In genomic region chr5:35956429-35956828, GRCh38 we compare ENCODE assay signal across 23 cellular contexts. TPM values are rescaled to one million over a fixed set of nuclear protein-coding genes. Genes with fewer than 3 reads are reported as not detected.
"Had no signal": no experiment of that assay in that cellular context is flagged by ENCODE, and none has a peak within 500 bp of the region (broad histone marks: within the 10 kb centered on the region; RNA-seq: fewer than 3 reads in every experiment).

No MANE protein-coding gene starts in this region.

- DNase-seq: activated CD4-positive, alpha-beta T cell treated with anti-CD3 and anti-CD28 coated beads, Interleukin-2, amount 50 U/mL, for 4 hours; activated gamma-delta T cell; effector CD8-positive, alpha-beta T cell; head of caudate nucleus; midbrain; nephron progenitor cell; occipital lobe; stimulated activated CD4-positive, alpha-beta T cell treated with anti-CD3 and anti-CD28 coated beads, Interleukin-2, amount 100 ng/mL, for 48 hours; T-helper 2 cell; uterus; WERI-Rb-1 had no signal

- H3K27me3 ChIP-seq: ascending aorta, right atrium auricular region, tibial nerve, uterus had no signal

- H3K9me3 ChIP-seq: ascending aorta, uterus had no signal

- H3K4me3 ChIP-seq: ascending aorta, right atrium auricular region, tibial nerve, uterus had no signal

- ATAC-seq: left lobe of liver had no signal

- H3K27ac ChIP-seq: ascending aorta, right atrium auricular region, tibial nerve, uterus, WERI-Rb-1 had no signal

- H3K36me3 ChIP-seq: ascending aorta, right atrium auricular region, tibial nerve, uterus had no signal

- H3K4me1 ChIP-seq: ascending aorta, right atrium auricular region, tibial nerve, uterus had no signal

RNA-seq across cellular contexts. Expression of gene CAPSL, which starts 18.0 kb away (rescaled TPM):
- total RNA-seq: ascending aorta, frontal cortex, left lobe of liver, lung microvascular endothelial cell, occipital lobe, right atrium auricular region, skeletal muscle tissue, tibial nerve had no signal
- polyA plus RNA-seq: adipose tissue, keratinocyte had no signal

RNA-seq across cellular contexts. Expression of gene UGT3A1, which starts 34.8 kb away (rescaled TPM):
- total RNA-seq: activated CD8-positive, alpha-beta memory T cell treated with anti-CD3 and anti-CD28 coated beads for 36 hours; ascending aorta; cerebellum; fibroblast of lung; frontal cortex; lung microvascular endothelial cell; occipital lobe; right atrium auricular region; tibial nerve; uterus had no signal
- polyA plus RNA-seq: adipose tissue, fibroblast of lung, keratinocyte had no signal
